26 cellular contexts compared by ENCODE assay signal in the genomic region with DNA sequence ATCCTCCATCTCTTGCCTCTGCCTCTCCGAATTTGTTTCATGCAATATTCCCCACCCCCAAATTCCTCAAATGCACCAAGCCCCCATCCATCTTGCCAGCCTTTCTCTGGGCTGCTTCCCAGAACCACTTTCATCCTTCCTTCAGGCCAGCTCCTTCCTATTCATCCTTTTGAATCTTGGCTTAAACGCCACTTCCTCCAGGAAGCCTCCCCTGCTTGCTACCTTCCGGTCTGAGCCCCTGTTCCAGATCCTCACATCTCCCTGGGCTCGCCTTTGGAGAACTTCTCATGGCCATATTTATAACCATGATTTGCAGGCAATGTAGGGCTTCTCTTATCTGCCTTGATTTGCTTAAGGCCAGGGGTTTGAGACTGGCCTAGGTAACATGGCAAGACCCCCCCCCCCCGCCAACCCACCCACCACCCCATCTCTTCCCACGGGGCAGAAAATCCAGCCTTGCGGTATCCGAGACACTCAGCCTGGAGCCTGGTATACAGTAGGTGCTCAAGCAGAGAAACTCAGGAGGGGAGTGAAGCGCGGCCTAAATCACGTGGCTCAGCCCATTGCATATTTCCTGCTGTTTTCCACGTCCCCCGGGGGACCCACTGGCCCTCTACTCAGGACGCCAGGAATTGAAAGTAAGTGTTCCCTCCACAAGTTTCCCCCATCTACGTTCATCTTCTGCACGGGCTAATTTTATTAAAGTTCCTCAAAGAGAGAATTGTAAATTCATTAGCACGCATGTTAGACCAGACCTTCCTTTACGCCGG.
"Had no signal": no experiment of that assay in that cellular context is flagged by ENCODE, and none has a peak within 500 bp of the region (broad histone marks: within the 10 kb centered on the region; RNA-seq: fewer than 3 reads in every experiment).

No MANE protein-coding gene starts in this region.

- DNase-seq: activated CD4-positive, alpha-beta T cell treated with anti-CD3 and anti-CD28 coated beads for 48 hours; activated CD4-positive, alpha-beta T cell treated with anti-CD3 and anti-CD28 coated beads, Interleukin-2, amount 50 U/mL, for 4 hours; activated CD4-positive, CD25-positive, alpha-beta regulatory T cell treated with anti-CD3 and anti-CD28 coated beads, Interleukin-2, amount 50 U/mL, for 72 hours; activated CD8-positive, alpha-beta memory T cell treated with anti-CD3 and anti-CD28 coated beads, Interleukin-2, amount 50 U/mL, for 48 hours; activated CD8-positive, alpha-beta T cell treated with anti-CD3 and anti-CD28 coated beads, Interleukin-2, amount 10 ng/mL, durations not matched to agents 7 days and 5 days; activated effector memory CD4-positive, alpha-beta T cell treated with Interleukin-2 at 50 U/mL for 16 hours; activated naive CD4-positive, alpha-beta T cell; activated T-cell treated with anti-CD3 and anti-CD28 coated beads, Interleukin-2, amount 50 U/mL, for 1 hour; body of pancreas; NCI-H1092 treated with DMSO at 0.1 percent for 48 hours; NCI-H1417 treated with DMSO at 0.1 percent for 48 hours; NCI-H1694; NCI-H2029; NCI-H2107; NCI-H2171 treated with DMSO at 0.1 percent for 48 hours; NCI-H226; NCI-H526 treated with DMSO at 0.1 percent for 48 hours; Peyer's patch; Right ventricle myocardium superior; SJCRH30 had no signal

- H3K4me1 Mint-ChIP-seq: central memory CD8-positive, alpha-beta T cell had no signal

- H3K4me3 ChIP-seq: ascending aorta, body of pancreas, Peyer's patch, SJCRH30 had no signal

- H3K27me3 Mint-ChIP-seq: activated naive CD4-positive, alpha-beta T cell treated with anti-CD3 and anti-CD28 coated beads, Interleukin-2, amount 50 U/mL, for 24 hours had no signal

- H3K27me3 ChIP-seq: ascending aorta, body of pancreas, Peyer's patch, SJCRH30 had no signal

- H3K27ac Mint-ChIP-seq: activated CD8-positive, alpha-beta T cell treated with anti-CD3 and anti-CD28 coated beads, Interleukin-2, amount 10 ng/mL, durations not matched to agents 7 days and 5 days; activated naive CD4-positive, alpha-beta T cell treated with anti-CD3 and anti-CD28 coated beads, Interleukin-2, amount 50 U/mL, for 24 hours; activated T-helper 1 cell treated with anti-CD3 and anti-CD28 coated beads, Interleukin-12 subunit alpha, Interleukin-12 subunit beta, Interleukin-2, Interleukin-4 antibody, amounts not matched to agents 30 ng/mL and 10 ng/mL and 1 ng/mL, durations not matched to agents 14 hours and 24 hours and 36 hours; T-helper 1 cell treated with Interleukin-12 subunit alpha and Interleukin-12 subunit beta and Interleukin-4 antibody, amounts not matched to agents 30 μg/mL and 1 μg/mL, for 36 hours had no signal

- H3K9me3 Mint-ChIP-seq: activated naive CD4-positive, alpha-beta T cell treated with anti-CD3 and anti-CD28 coated beads, Interleukin-2, amount 50 U/mL, for 24 hours; activated T-helper 1 cell treated with anti-CD3 and anti-CD28 coated beads, Interleukin-12 subunit alpha, Interleukin-12 subunit beta, Interleukin-2, Interleukin-4 antibody, amounts not matched to agents 30 ng/mL and 10 ng/mL and 1 ng/mL, durations not matched to agents 14 hours and 24 hours and 36 hours; central memory CD8-positive, alpha-beta T cell; T-helper 1 cell treated with Interleukin-12 subunit alpha and Interleukin-12 subunit beta and Interleukin-4 antibody, amounts not matched to agents 30 μg/mL and 1 μg/mL, for 36 hours had no signal

- H3K4me1 ChIP-seq: ascending aorta, body of pancreas, Peyer's patch had no signal

- H3K4me3 Mint-ChIP-seq: activated CD8-positive, alpha-beta T cell treated with anti-CD3 and anti-CD28 coated beads, Interleukin-2, amount 10 ng/mL, durations not matched to agents 7 days and 5 days; activated naive CD4-positive, alpha-beta T cell treated with anti-CD3 and anti-CD28 coated beads, Interleukin-2, amount 50 U/mL, for 24 hours; activated T-helper 1 cell treated with anti-CD3 and anti-CD28 coated beads, Interleukin-12 subunit alpha, Interleukin-12 subunit beta, Interleukin-2, Interleukin-4 antibody, amounts not matched to agents 30 ng/mL and 10 ng/mL and 1 ng/mL, durations not matched to agents 14 hours and 24 hours and 36 hours; central memory CD8-positive, alpha-beta T cell; T-helper 1 cell treated with Interleukin-12 subunit alpha and Interleukin-12 subunit beta and Interleukin-4 antibody, amounts not matched to agents 30 μg/mL and 1 μg/mL, for 36 hours had no signal

- H3K27ac ChIP-seq: ascending aorta, body of pancreas, Peyer's patch, RWPE1, SJCRH30 had no signal

- H3K9me3 ChIP-seq: ascending aorta, body of pancreas, Peyer's patch, SJCRH30 had no signal

- ATAC-seq: activated CD8-positive, alpha-beta T cell treated with anti-CD3 and anti-CD28 coated beads, Interleukin-2, amount 10 ng/mL, durations not matched to agents 7 days and 5 days; body of pancreas had no signal

- H3K36me3 ChIP-seq: ascending aorta, Peyer's patch, SJCRH30 had no signal

- H3K36me3 Mint-ChIP-seq: activated naive CD4-positive, alpha-beta T cell treated with anti-CD3 and anti-CD28 coated beads, Interleukin-2, amount 50 U/mL, for 24 hours had no signal
